24 cellular contexts compared by ENCODE assay signal in the genomic region with DNA sequence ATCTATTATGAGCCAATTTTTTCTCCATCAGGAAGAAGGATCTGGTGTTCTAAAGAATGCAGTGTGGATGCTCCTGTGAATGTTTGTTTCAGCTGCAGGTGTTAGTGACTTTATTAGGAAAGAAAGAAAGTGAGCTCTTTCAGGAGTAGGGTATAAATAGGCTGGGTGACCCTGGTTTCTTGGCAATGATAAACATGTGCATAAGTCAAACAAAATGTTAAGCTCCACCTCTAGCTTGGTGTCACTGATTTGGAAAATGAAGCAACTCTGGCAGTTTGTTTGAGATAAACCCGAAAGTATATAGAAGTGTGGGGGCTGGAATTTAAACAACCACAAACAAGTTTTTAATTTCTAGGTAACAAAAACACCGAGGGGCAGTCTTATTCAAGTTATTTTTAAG.
"Had no signal": no experiment of that assay in that cellular context is flagged by ENCODE, and none has a peak within 500 bp of the region (broad histone marks: within the 10 kb centered on the region; RNA-seq: fewer than 3 reads in every experiment).

No MANE protein-coding gene starts in this region.

- H3K27me3 ChIP-seq: SJSA1 had no signal

- DNase-seq: activated CD4-positive, alpha-beta T cell treated with anti-CD3 and anti-CD28 coated beads for 4 hours; activated CD8-positive, alpha-beta memory T cell treated with anti-CD3 and anti-CD28 coated beads, Interleukin-2, amount 50 U/mL, for 4 hours; activated CD8-positive, alpha-beta T cell treated with anti-CD3 and anti-CD28 coated beads for 36 hours; activated gamma-delta T cell treated with Interleukin-2 at 50 U/mL for 16 hours; activated naive CD4-positive, alpha-beta T cell treated with anti-CD3 and anti-CD28 coated beads, Interleukin-2, amount 10 ng/mL, durations not matched to agents 7 days and 5 days; activated naive CD8-positive, alpha-beta T cell treated with anti-CD3 and anti-CD28 coated beads for 36 hours; activated T-cell treated with anti-CD3 and anti-CD28 coated beads, Interleukin-2, amount 50 U/mL, for 72 hours; caudate nucleus; KBM-7; NCI-H1092; NCI-H1417; NCI-H1930; NCI-H2171; NCI-H446 treated with DMSO at 0.1 percent for 48 hours; NCI-H526; NCI-H774; OCI-M1; RPMI8226; SHP77; SW 1271 had no signal

- H3K9me3 ChIP-seq: SJSA1 had no signal

- H3K4me1 ChIP-seq: SJSA1 had no signal

- ATAC-seq: activated CD4-positive, CD25-positive, alpha-beta regulatory T cell treated with anti-CD3 and anti-CD28 coated beads, Interleukin-2, amount 50 U/mL, for 24 hours; activated CD8-positive, alpha-beta T cell treated with anti-CD3 and anti-CD28 coated beads for 36 hours; activated T-cell treated with anti-CD3 and anti-CD28 coated beads, Interleukin-2, amount 50 U/mL, for 72 hours; Panc1; SK-N-SH treated with all-trans-retinoic acid at 6 μM for 48 hours had no signal

- H3K4me3 ChIP-seq: SJSA1 had no signal

- H3K27ac ChIP-seq: SJSA1 had no signal

- H3K36me3 ChIP-seq: SJSA1 had no signal
